23 cellular contexts compared by ENCODE assay signal in genomic region chr20:50595433-50595895, GRCh38.
DNase-seq lines count a peak whose midpoint lies in the region; ATAC-seq and TF ChIP-seq lines count a peak whose summit lies in the region.
"Had no signal": no experiment of that assay in that cellular context is flagged by ENCODE, and none has a peak within 500 bp of the region (broad histone marks: within the 10 kb centered on the region; RNA-seq: fewer than 3 reads in every experiment).

No MANE protein-coding gene starts in this region.

- H3K9me3 ChIP-seq in Panc1 (ENCODE audit: control insufficient read depth, insufficient read depth, low read depth, low read length) (no peaks in the 10 kb centered on the region), iPS-15b (ENCODE audit: control insufficient read depth, insufficient read depth, low read length) (no peaks in the 10 kb centered on the region), BE2C (no peaks in the 10 kb centered on the region)
- H3K9me3 ChIP-seq: A549, heart right ventricle, sigmoid colon, tibial artery had no signal

- no peaks in the 10 kb centered on the region for H3K36me3 Mint-ChIP-seq in activated naive CD4-positive, alpha-beta T cell treated with anti-CD3 and anti-CD28 coated beads, Interleukin-2, amount 10 ng/mL, durations not matched to agents 7 days and 5 days
- peaks cover 0 to 8% of the 10 kb centered on the region in 2 donors for H3K36me3 Mint-ChIP-seq in stimulated activated naive B cell treated with anti-CD40 and anti-IgM and Interleukin-4, amounts not matched to agents 10 μg/mL and 1 μg/mL and 100 μg/mL, for 72 hours
- H3K36me3 Mint-ChIP-seq: T-cell had no signal

- no peaks in the 10 kb centered on the region for H3K9me3 Mint-ChIP-seq in activated naive CD4-positive, alpha-beta T cell treated with anti-CD3 and anti-CD28 coated beads, Interleukin-2, amount 10 ng/mL, durations not matched to agents 7 days and 5 days
- no peaks in the 10 kb centered on the region for H3K9me3 Mint-ChIP-seq in stimulated activated naive B cell treated with anti-CD40 and anti-IgM and Interleukin-4, amounts not matched to agents 10 μg/mL and 1 μg/mL and 100 μg/mL, for 72 hours
- H3K9me3 Mint-ChIP-seq: activated naive CD4-positive, alpha-beta T cell treated with anti-CD3 and anti-CD28 coated beads for 36 hours; T-cell had no signal

- BruUV-seq in Panc1 (replicated peaks; lab: Mats Ljungman, UMichigan), result no TSS peak

- peak overlapping the region; percentile 47 for H3K9ac ChIP-seq in iPS-15b (ENCODE audit: low read depth, low read length)

- H3K4me3 Mint-ChIP-seq in activated naive CD4-positive, alpha-beta T cell treated with anti-CD3 and anti-CD28 coated beads, Interleukin-2, amount 10 ng/mL, durations not matched to agents 7 days and 5 days, result no peak overlapping the region
- peak overlapping the region; percentile 14 to 44 for H3K4me3 Mint-ChIP-seq in stimulated activated naive B cell treated with anti-CD40 and anti-IgM and Interleukin-4, amounts not matched to agents 10 μg/mL and 1 μg/mL and 100 μg/mL, for 72 hours
- H3K4me3 Mint-ChIP-seq: activated naive CD4-positive, alpha-beta T cell treated with anti-CD3 and anti-CD28 coated beads for 36 hours; T-cell had no signal

- no peak for ATAC-seq in Panc1
- peak; percentile 10 to 21 for ATAC-seq in stimulated activated naive B cell treated with anti-CD40 and anti-IgM and Interleukin-4, amounts not matched to agents 10 μg/mL and 1 μg/mL and 100 μg/mL, for 72 hours (replicated peaks)

- H3K27ac Mint-ChIP-seq in activated naive CD4-positive, alpha-beta T cell treated with anti-CD3 and anti-CD28 coated beads, Interleukin-2, amount 10 ng/mL, durations not matched to agents 7 days and 5 days, result peak overlapping the region; percentile 11
- H3K27ac Mint-ChIP-seq in stimulated activated naive B cell treated with anti-CD40 and anti-IgM and Interleukin-4, amounts not matched to agents 10 μg/mL and 1 μg/mL and 100 μg/mL, for 72 hours, result peak overlapping the region; percentile 72
- H3K27ac Mint-ChIP-seq: activated naive CD4-positive, alpha-beta T cell treated with anti-CD3 and anti-CD28 coated beads for 36 hours had no signal

- H3K4me3 ChIP-seq in Panc1 (ENCODE audit: low read depth in 2 of 2, low read length in 2 of 2) (no peak overlapping the region), iPS-15b (ENCODE audit: low read depth, low read length) (no peak overlapping the region), BE2C (ENCODE audit: low read depth, low read length) (no peak overlapping the region)
- H3K4me3 ChIP-seq: A549, heart right ventricle, sigmoid colon, tibial artery had no signal

- in situ Hi-C loops in Panc1 (cut with HindIII; ENCODE audit: low pct_unique_long_range_greater_than_20kb, low sequenced_read_pairs), result no loop called here

- no peak for DNase-seq in activated naive CD4-positive, alpha-beta T cell treated with anti-CD3 and anti-CD28 coated beads, Interleukin-2, amount 10 ng/mL, durations not matched to agents 7 days and 5 days
- DNase-seq in activated naive CD4-positive, alpha-beta T cell treated with anti-CD3 and anti-CD28 coated beads, Interleukin-2, amount 50 U/mL, for 16 hours, result no peak
- DNase-seq in Panc1 (ENCODE audit: low read depth, low spot score) (no peak), T-helper 9 cell (no peak), caudate nucleus (lab: John Stamatoyannopoulos, UW) (no peak), BE2C (no peak)
- DNase-seq in stimulated activated naive B cell treated with anti-CD40 and anti-IgM and Interleukin-4, amounts not matched to agents 10 μg/mL and 1 μg/mL and 100 μg/mL, for 72 hours, result no peak
- DNase-seq: activated naive CD4-positive, alpha-beta T cell treated with anti-CD3 and anti-CD28 coated beads for 36 hours; activated T-cell treated with anti-CD3 and anti-CD28 coated beads for 4 hours; AML-193; amniotic stem cell; effector CD4-positive, alpha-beta T cell; foreskin fibroblast; GOT3; heart right ventricle; NCI-H1105 treated with DMSO at 0.1 percent for 48 hours; NCI-H2029; NCI-H524 treated with DMSO at 0.1 percent for 48 hours; sigmoid colon; T-cell; tibial artery had no signal

- H3K27ac ChIP-seq in Panc1 (ENCODE audit: low read length), result peak overlapping the region; percentile 71
- no peak overlapping the region for H3K27ac ChIP-seq in caudate nucleus (ENCODE audit: low read depth, low read length)
- H3K27ac ChIP-seq: heart right ventricle, sigmoid colon, tibial artery had no signal

- peaks cover 35% of the 10 kb centered on the region for H3K27me3 Mint-ChIP-seq in activated naive CD4-positive, alpha-beta T cell treated with anti-CD3 and anti-CD28 coated beads, Interleukin-2, amount 10 ng/mL, durations not matched to agents 7 days and 5 days
- H3K27me3 Mint-ChIP-seq in stimulated activated naive B cell treated with anti-CD40 and anti-IgM and Interleukin-4, amounts not matched to agents 10 μg/mL and 1 μg/mL and 100 μg/mL, for 72 hours, result no peaks in the 10 kb centered on the region
- H3K27me3 Mint-ChIP-seq: T-cell had no signal

- no peaks in the 10 kb centered on the region for H3K4me1 Mint-ChIP-seq in activated naive CD4-positive, alpha-beta T cell treated with anti-CD3 and anti-CD28 coated beads, Interleukin-2, amount 10 ng/mL, durations not matched to agents 7 days and 5 days
- H3K4me1 Mint-ChIP-seq in stimulated activated naive B cell treated with anti-CD40 and anti-IgM and Interleukin-4, amounts not matched to agents 10 μg/mL and 1 μg/mL and 100 μg/mL, for 72 hours, result peaks cover 24 to 25% of the 10 kb centered on the region in 2 donors

- H3K36me3 ChIP-seq in Panc1 (ENCODE audit: control insufficient read depth, insufficient read depth, low read length) (peaks cover 2% of the 10 kb centered on the region; the same call in 1 of the 2 replicates), iPS-15b (ENCODE audit: control insufficient read depth, insufficient read depth, low read length) (no peaks in the 10 kb centered on the region), BE2C (no peaks in the 10 kb centered on the region)

- H3K4me1 ChIP-seq in Panc1 (ENCODE audit: control insufficient read depth, insufficient read depth, low read length) (peaks cover 60% of the 10 kb centered on the region), iPS-15b (ENCODE audit: control insufficient read depth, insufficient read depth, low read length) (peaks cover 2% of the 10 kb centered on the region), BE2C (peaks cover 5% of the 10 kb centered on the region; the same call in 1 of the 2 replicates)
- H3K4me1 ChIP-seq: A549 had no signal

- TF ChIP-seq CTCF in Panc1 (IDR thresholded peaks at IDR 0.05) (no peak), BE2C (IDR thresholded peaks at IDR 0.05; ENCODE audit: low read depth, low read length) (no peak)

- POLR2A ChIA-PET in Panc1 (lab: Charles Lee), result no interaction called here

- no peaks in the 10 kb centered on the region for H3K27me3 ChIP-seq in Panc1 (ENCODE audit: control insufficient read depth, insufficient read depth, low read length)
- H3K27me3 ChIP-seq in iPS-15b (ENCODE audit: control insufficient read depth, insufficient read depth, low read length), result no peaks in the 10 kb centered on the region
- H3K27me3 ChIP-seq in BE2C, result no peaks in the 10 kb centered on the region

- CTCF ChIA-PET in activated naive CD4-positive, alpha-beta T cell treated with anti-CD3 and anti-CD28 coated beads, Interleukin-2, amount 10 ng/mL, durations not matched to agents 7 days and 5 days (lab: Charles Lee), result interaction anchor here (1.8 kb wide), 1 partner anchor 20 kb away, joined by 7 read pairs; no protein-coding TSS in a partner anchor
- CTCF ChIA-PET in Panc1 (lab: Charles Lee), result no interaction called here

- intact Hi-C loops in Panc1 (cut with micrococcal nuclease; ENCODE audit: unreplicated experiment), result no loop called here
